ENCODE assay signal across 27 cellular contexts in the genomic region with DNA sequence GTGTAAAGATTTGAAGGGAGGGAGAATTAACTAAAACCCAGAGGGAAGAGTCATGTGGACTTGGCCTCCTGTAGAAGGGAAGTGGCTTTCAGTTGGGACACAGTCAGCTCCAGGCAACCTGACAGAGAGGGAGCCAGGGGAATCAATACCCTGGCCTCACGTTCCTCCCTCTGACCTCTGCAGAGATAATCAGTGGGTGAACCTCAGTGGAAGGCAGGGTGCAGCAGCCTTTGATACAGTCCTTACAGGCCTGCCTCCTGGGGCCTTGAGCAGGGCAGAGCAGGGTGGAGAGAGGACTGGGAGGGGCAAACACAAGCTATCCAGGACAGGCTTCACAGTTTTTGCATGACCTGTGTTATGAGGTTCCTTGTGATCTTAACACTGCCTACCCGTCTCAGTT.
A peak's percentile ranks its signal among the peaks of the same experiment; 100 is the strongest.
DNase-seq lines count a peak whose midpoint lies in the region; ATAC-seq, FAIRE-seq and TF ChIP-seq lines count a peak whose summit lies in the region.
"Had no signal": no experiment of that assay in that cellular context is flagged by ENCODE, and none has a peak within 500 bp of the region (broad histone marks: within the 10 kb centered on the region; RNA-seq: fewer than 3 reads in every experiment).

No MANE protein-coding gene starts in this region.

- DNase-seq in Caco-2 (peak; percentile 8 to 41), GM12878 (ENCODE audit: low read depth, low spot score) (no peak), left lobe of liver (ENCODE audit: low spot score) (peak; percentile 81), osteocyte (ENCODE audit: extremely low spot score, unreplicated experiment) (peak; percentile 40), omental fat pad (ENCODE audit: low spot score) (no peak), lower lobe of right lung (no peak)
- no peak for DNase-seq in effector CD8-positive, alpha-beta T cell (lab: John Stamatoyannopoulos, UW)
- DNase-seq in activated CD8-positive, alpha-beta memory T cell treated with anti-CD3 and anti-CD28 coated beads, Interleukin-2, amount 50 U/mL, for 48 hours: no peak
- DNase-seq: ACHN; CD4-positive, alpha-beta T cell; COR-L47; DMS 273 treated with DMSO at 0.1 percent for 48 hours; DMS79 treated with DMSO at 0.1 percent for 48 hours; GM23248; MG63; NCI-H1048; NCI-H1417 treated with DMSO at 0.1 percent for 48 hours; NCI-H1930; NCI-H226; NCI-H524; NCI-H774 had no signal

- H3K4me3 Mint-ChIP-seq in Caco-2 (ENCODE audit: unreplicated experiment) (no peak overlapping the region), osteocyte (ENCODE audit: unreplicated experiment) (no peak overlapping the region)
- H3K4me3 Mint-ChIP-seq: CD4-positive, alpha-beta T cell had no signal

- no peak overlapping the region for H3K4me3 ChIP-seq in Caco-2 (ENCODE audit: low read depth, low read length)
- no peak overlapping the region for H3K4me3 ChIP-seq in GM12878
- no peak overlapping the region for H3K4me3 ChIP-seq in lower lobe of right lung
- H3K4me3 ChIP-seq: BLaER1, GM23248, MG63 had no signal

- SMC1A ChIA-PET in GM12878 (lab: Charles Lee; ENCODE audit: uncharacterized antibody, unreplicated experiment): no interaction called here

- intact Hi-C loops in Caco-2 (cut with micrococcal nuclease; ENCODE audit: unreplicated experiment) (no loop called here), GM12878 (cut with micrococcal nuclease; ENCODE audit: unreplicated experiment) (no loop called here), lower lobe of right lung (cut with DNase I) (no loop called here)

- no peaks in the 10 kb centered on the region for H3K27me3 Mint-ChIP-seq in Caco-2 (ENCODE audit: insufficient read depth, unreplicated experiment)
- H3K27me3 Mint-ChIP-seq in osteocyte (ENCODE audit: unreplicated experiment): peaks cover 7% of the 10 kb centered on the region
- H3K27me3 Mint-ChIP-seq: CD4-positive, alpha-beta T cell had no signal

- no peak overlapping the region for H3K4me2 ChIP-seq in GM12878 (ENCODE audit: control insufficient read depth, insufficient read depth)
- H3K4me2 ChIP-seq: BLaER1 had no signal

- no peaks in the 10 kb centered on the region for H3K9me3 Mint-ChIP-seq in Caco-2 (ENCODE audit: unreplicated experiment)
- H3K9me3 Mint-ChIP-seq in osteocyte (ENCODE audit: unreplicated experiment): no peaks in the 10 kb centered on the region
- H3K9me3 Mint-ChIP-seq: CD4-positive, alpha-beta T cell had no signal

- ATAC-seq in GM12878 (peak; percentile 24; the same call in 1 of the 3 replicates), left lobe of liver (peak; percentile 99), omental fat pad (ENCODE audit: low FRiP score) (no peak), lower lobe of right lung (no peak)
- ATAC-seq: HCT116, Panc1, SK-N-SH treated with all-trans-retinoic acid at 6 μM for 48 hours had no signal

- no peak overlapping the region for H2AFZ ChIP-seq in GM12878 (ENCODE audit: control insufficient read depth, low read depth, low read length)
- H2AFZ ChIP-seq: GM23248 had no signal

- H3K27me3 ChIP-seq in Caco-2 (replicated peaks; ENCODE audit: control insufficient read depth, insufficient read depth, low read length): no peaks in the 10 kb centered on the region
- H3K27me3 ChIP-seq in GM12878 (replicated peaks in 1 of 2; ENCODE audit: control insufficient read depth in 2 of 2, insufficient read depth in 2 of 2, low read length in 1 of 2): no peaks in the 10 kb centered on the region
- H3K27me3 ChIP-seq in lower lobe of right lung (ENCODE audit: low read depth): no peaks in the 10 kb centered on the region
- H3K27me3 ChIP-seq: BLaER1, MG63 had no signal

- H3K9ac ChIP-seq in GM12878 (ENCODE audit: control insufficient read depth, insufficient read depth, low read length): no peak overlapping the region
- H3K9ac ChIP-seq: BLaER1, GM23248 had no signal

- 3% methylated on average over 2 of the region's 2 CpGs for WGBS in GM12878 (ENCODE audit: insufficient coverage, insufficient replicate concordance, low lambda C conversion rate, missing lambda C conversion rate)

- H3K36me3 Mint-ChIP-seq in Caco-2 (ENCODE audit: insufficient read depth, unreplicated experiment): no peaks in the 10 kb centered on the region
- no peaks in the 10 kb centered on the region for H3K36me3 Mint-ChIP-seq in osteocyte (ENCODE audit: unreplicated experiment)

- H3K79me2 ChIP-seq in GM12878 (ENCODE audit: control insufficient read depth, insufficient read depth, low read length): no peaks in the 10 kb centered on the region

- in situ Hi-C loops in GM12878 (cut with MboI): no loop called here

- 0 out of 2 replicates have a peak, but pooled peaks cover 4% of the 10 kb centered on the region for H3K4me1 ChIP-seq in Caco-2
- H3K4me1 ChIP-seq in GM12878 (ENCODE audit: control insufficient read depth, insufficient read depth, low read length): no peaks in the 10 kb centered on the region
- no peaks in the 10 kb centered on the region for H3K4me1 ChIP-seq in lower lobe of right lung
- H3K4me1 ChIP-seq: BLaER1 had no signal

- RAD21 ChIA-PET in GM12878 (lab: Charles Lee; ENCODE audit: unreplicated experiment): no interaction called here

- no peak overlapping the region for H3K27ac ChIP-seq in GM12878 (ENCODE audit: control insufficient read depth, insufficient read depth)
- no peak overlapping the region for H3K27ac ChIP-seq in lower lobe of right lung
- H3K27ac ChIP-seq: 22Rv1, BLaER1, GM23248 had no signal

- no peak for TF ChIP-seq CTCF in Caco-2 (IDR thresholded peaks at IDR 0.05; ENCODE audit: insufficient read depth in 1 of 2, low read depth in 1 of 2, low read length in 1 of 2, severe bottlenecking in 1 of 2, unreplicated experiment in 1 of 2)
- no peak for TF ChIP-seq CTCF in GM12878 (IDR thresholded peaks at IDR 0.05 in 2 of 3, conservative IDR thresholded peaks at IDR 0.05 in 1 of 3; ENCODE audit: control insufficient read depth in 2 of 3, extremely low read depth in 1 of 3, insufficient read depth in 1 of 3, low read depth in 3 of 3, low read length in 3 of 3)
- TF ChIP-seq CTCF in osteocyte (IDR thresholded peaks at IDR 0.05): no peak
- no peak for TF ChIP-seq CTCF in omental fat pad (IDR thresholded peaks at IDR 0.05)
- no peak for TF ChIP-seq CTCF in lower lobe of right lung (IDR thresholded peaks at IDR 0.05)

- H3K27ac Mint-ChIP-seq in Caco-2 (ENCODE audit: unreplicated experiment) (no peak overlapping the region), osteocyte (ENCODE audit: unreplicated experiment) (no peak overlapping the region)
- H3K27ac Mint-ChIP-seq: CD4-positive, alpha-beta T cell had no signal

- POLR2A ChIA-PET in Caco-2 (lab: Charles Lee) (interaction anchor here (0.6 kb wide), 1 partner anchor 62 kb away, joined by 4 read pairs; the partner anchor contains the start of gene GPBP1), GM12878 (lab: Charles Lee) (no interaction called here)

- H3K9me3 ChIP-seq in Caco-2: no peaks in the 10 kb centered on the region
- no peaks in the 10 kb centered on the region for H3K9me3 ChIP-seq in GM12878 (replicated peaks; ENCODE audit: control insufficient read depth, insufficient read depth, low read length)
- no peaks in the 10 kb centered on the region for H3K9me3 ChIP-seq in lower lobe of right lung
- H3K9me3 ChIP-seq: BLaER1, MG63 had no signal

- FAIRE-seq in GM12878 (lab: Jason Lieb, UNC): no peak
- FAIRE-seq: HTR-8/SVneo had no signal

- CTCF ChIA-PET in Caco-2 (lab: Charles Lee) (interaction anchor here (0.5 kb wide), 1 partner anchor 108 kb away, joined by 3 read pairs; no protein-coding TSS in a partner anchor), GM12878 (lab: Yijun Ruan, JAX) (interaction anchor here (0.6 kb wide), 1 partner anchor 25 kb away, joined by 3 read pairs; no protein-coding TSS in a partner anchor)

- H3K36me3 ChIP-seq in Caco-2 (ENCODE audit: control insufficient read depth, insufficient read depth, low read length) (no peaks in the 10 kb centered on the region), GM12878 (ENCODE audit: control insufficient read depth in 2 of 2, insufficient read depth in 2 of 2, low read length in 1 of 2) (no peaks in the 10 kb centered on the region), lower lobe of right lung (no peaks in the 10 kb centered on the region)
- H3K36me3 ChIP-seq: BLaER1, MG63 had no signal

- H3K4me1 Mint-ChIP-seq in Caco-2 (ENCODE audit: low read depth, unreplicated experiment) (peaks cover 6% of the 10 kb centered on the region), osteocyte (ENCODE audit: unreplicated experiment) (no peaks in the 10 kb centered on the region)

- no peak for TF ChIP-seq RAD21 in GM12878 (IDR thresholded peaks at IDR 0.05; ENCODE audit: insufficient read depth, low read depth, low read length)

- no peaks in the 10 kb centered on the region for H4K20me1 ChIP-seq in GM12878 (ENCODE audit: control insufficient read depth, insufficient read depth)
- H4K20me1 ChIP-seq: BLaER1 had no signal

- BruUV-seq in Caco-2 (replicated peaks; lab: Mats Ljungman, UMichigan) (no TSS peak), GM12878 (replicated peaks; lab: Mats Ljungman, UMichigan) (no TSS peak)

- TF ChIP-seq POLR2A in GM12878 (IDR thresholded peaks at IDR 0.05; ENCODE audit: low read depth, low read length): no peak

- TF ChIP-seq EP300 in GM12878 (IDR thresholded peaks at IDR 0.05; ENCODE audit: borderline replicate concordance in 1 of 2, control insufficient read depth in 1 of 2, low read depth in 2 of 2, low read length in 2 of 2): no peak

TF ChIP-seq in GM12878, 131 proteins besides CTCF, POLR2A, EP300 and RAD21:
- TF ChIP-seq BCL11A (IDR thresholded peaks at IDR 0.05; ENCODE audit: low read depth, low read length) (no peak), STAT3 (IDR thresholded peaks at IDR 0.05; ENCODE audit: low read depth, low read length) (no peak), ZBED1 (IDR thresholded peaks at IDR 0.05; ENCODE audit: borderline replicate concordance) (no peak), ZNF24 (IDR thresholded peaks at IDR 0.05) (no peak), KDM1A (IDR thresholded peaks at IDR 0.05; ENCODE audit: borderline replicate concordance) (no peak), SMC3 (IDR thresholded peaks at IDR 0.05; ENCODE audit: borderline replicate concordance, low read length) (no peak), IKZF2 (IDR thresholded peaks at IDR 0.05) (no peak)

Comparison
In these comparisons a context has a peak if more than half of its experiments do, and no peak if none do; other contexts are left out.
1. DNase-seq: peak in Caco-2 (2 of 2), left lobe of liver (single experiment) and osteocyte (single experiment); none in GM12878 (single experiment), omental fat pad (single experiment), effector CD8-positive, alpha-beta T cell (single experiment), activated CD8-positive, alpha-beta memory T cell treated with anti-CD3 and anti-CD28 coated beads, Interleukin-2, amount 50 U/mL, for 48 hours (single experiment) and lower lobe of right lung (single experiment).
2. ATAC-seq: peak in GM12878 (single experiment) and left lobe of liver (single experiment); none in omental fat pad (single experiment) and lower lobe of right lung (0 of 2).